ENCODE assay signal across 13 cellular contexts in genomic region chr14:86708846-86709339, GRCh38.
"Had no signal": no experiment of that assay in that cellular context is flagged by ENCODE, and none has a peak within 500 bp of the region (broad histone marks: within the 10 kb centered on the region; RNA-seq: fewer than 3 reads in every experiment).

No MANE protein-coding gene starts in this region.

- H3K4me3 Mint-ChIP-seq: brain; central memory CD8-positive, alpha-beta T cell; stimulated activated memory B cell treated with anti-CD40 and anti-IgM and Interleukin-4, amounts not matched to agents 10 μg/mL and 1 μg/mL and 100 μg/mL, for 72 hours; T-helper 2 cell treated with Interferon-gamma antibody and Interleukin-4, amounts not matched to agents 5 μg/mL and 100 μg/mL, for 36 hours had no signal

- H3K27ac ChIP-seq: parathyroid adenoma, tibial nerve had no signal

- H3K9ac ChIP-seq: parathyroid adenoma had no signal

- H3K4me1 ChIP-seq: parathyroid adenoma, tibial nerve had no signal

- H3K27ac Mint-ChIP-seq: activated naive CD4-positive, alpha-beta T cell treated with anti-CD3 and anti-CD28 coated beads, Interleukin-2, amount 50 U/mL, for 72 hours; brain; stimulated activated memory B cell treated with anti-CD40 and anti-IgM and Interleukin-4, amounts not matched to agents 10 μg/mL and 1 μg/mL and 100 μg/mL, for 72 hours; T-helper 2 cell treated with Interferon-gamma antibody and Interleukin-4, amounts not matched to agents 5 μg/mL and 100 μg/mL, for 36 hours had no signal

- H2AFZ ChIP-seq: parathyroid adenoma had no signal

- FAIRE-seq: small intestine had no signal

- DNase-seq: amniotic stem cell, dermis blood vessel endothelial cell, glutamatergic neuron, left ventricle myocardium superior, small intestine had no signal

- H3K9me3 ChIP-seq: tibial nerve had no signal

- H3K79me2 ChIP-seq: parathyroid adenoma had no signal

- H3K36me3 Mint-ChIP-seq: brain; stimulated activated memory B cell treated with anti-CD40 and anti-IgM and Interleukin-4, amounts not matched to agents 10 μg/mL and 1 μg/mL and 100 μg/mL, for 72 hours had no signal

- H3K27me3 Mint-ChIP-seq: brain; central memory CD8-positive, alpha-beta T cell; stimulated activated memory B cell treated with anti-CD40 and anti-IgM and Interleukin-4, amounts not matched to agents 10 μg/mL and 1 μg/mL and 100 μg/mL, for 72 hours had no signal

- H3K4me1 Mint-ChIP-seq: central memory CD8-positive, alpha-beta T cell; stimulated activated memory B cell treated with anti-CD40 and anti-IgM and Interleukin-4, amounts not matched to agents 10 μg/mL and 1 μg/mL and 100 μg/mL, for 72 hours had no signal

- H3K4me3 ChIP-seq: tibial nerve had no signal

- H3K27me3 ChIP-seq: tibial nerve had no signal

- H3K36me3 ChIP-seq: tibial nerve had no signal

- ATAC-seq: activated CD4-positive, CD25-positive, alpha-beta regulatory T cell treated with anti-CD3 and anti-CD28 coated beads, Interleukin-2, amount 50 U/mL, for 24 hours; activated naive CD4-positive, alpha-beta T cell treated with anti-CD3 and anti-CD28 coated beads, Interleukin-2, amount 50 U/mL, for 72 hours; left ventricle myocardium superior; stimulated activated memory B cell treated with anti-CD40 and anti-IgM and Interleukin-4, amounts not matched to agents 10 μg/mL and 1 μg/mL and 100 μg/mL, for 72 hours had no signal
